Comparison of ENCODE assay signal across 8 cellular contexts in genomic region chr10:72259491-72260214, GRCh38. TPM values are rescaled to one million over a fixed set of nuclear protein-coding genes. Genes with fewer than 3 reads are reported as not detected.
DNase-seq lines count a peak whose midpoint lies in the region; ATAC-seq and TF ChIP-seq lines count a peak whose summit lies in the region.

No MANE protein-coding gene starts in this region.

- H3K27me3 ChIP-seq in A673 (replicated peaks; ENCODE audit: insufficient read depth, low read depth, low read length, poor library complexity) (no peaks in the 10 kb centered on the region), HCT116 (ENCODE audit: insufficient read depth, low read length) (no peaks in the 10 kb centered on the region), ascending aorta (no peaks in the 10 kb centered on the region), liver (ENCODE audit: control insufficient read depth in 4 of 4, insufficient read depth in 4 of 4, low read length in 3 of 4) (no peaks in the 10 kb centered on the region), tibial artery (no peaks in the 10 kb centered on the region)

- H3K4me3 ChIP-seq in A673 (ENCODE audit: low read depth, low read length, poor library complexity, severe bottlenecking): no peak overlapping the region
- no peak overlapping the region for H3K4me3 ChIP-seq in HCT116 (replicated peaks in 1 of 2; ENCODE audit: low read depth in 1 of 2, low read length in 2 of 2)
- H3K4me3 ChIP-seq in ascending aorta: no peak overlapping the region
- no peak overlapping the region for H3K4me3 ChIP-seq in liver (ENCODE audit: low read depth in 1 of 3, low read length in 3 of 3)
- no peak overlapping the region for H3K4me3 ChIP-seq in tibial artery

- no peak for TF ChIP-seq POLR2A in HCT116 (IDR thresholded peaks at IDR 0.05; ENCODE audit: borderline replicate concordance, extremely low read depth, insufficient read depth, insufficient read length)

- CTCF ChIA-PET in A673 (lab: Charles Lee): no interaction called here
- CTCF ChIA-PET in HCT116 (lab: Charles Lee): interaction anchor here (1.7 to 2.0 kb wide), 2 partner anchors 14 to 16 kb away, joined by 5 to 10 read pairs; partner anchors contain the start of gene DDIT4

- H2AFZ ChIP-seq in HCT116 (ENCODE audit: low read depth, low read length, poor library complexity, severe bottlenecking): no peak overlapping the region

- POLR2A ChIA-PET in A673 (lab: Charles Lee; ENCODE audit: low non-redundant PET): interaction anchor here (1.1 kb wide), 1 partner anchor 14 kb away, joined by 4 read pairs; the partner anchor contains the start of gene DDIT4
- POLR2A ChIA-PET in HCT116 (lab: Charles Lee): interaction anchor here (0.6 to 9.2 kb wide), 7 partner anchors 10 to 1803 kb away, joined by 3 to 166 read pairs (median 4); partner anchors contain the start of gene DDIT4

- 63% methylated on average over 4 of the region's 4 CpGs for WGBS in liver

- no peaks in the 10 kb centered on the region for H3K36me3 ChIP-seq in A673 (ENCODE audit: insufficient read depth, low read length, poor library complexity, severe bottlenecking)
- no peaks in the 10 kb centered on the region for H3K36me3 ChIP-seq in HCT116 (ENCODE audit: control insufficient read depth in 1 of 2, insufficient read depth in 2 of 2, low read length in 2 of 2)
- H3K36me3 ChIP-seq in ascending aorta: no peaks in the 10 kb centered on the region
- no peaks in the 10 kb centered on the region for H3K36me3 ChIP-seq in liver (ENCODE audit: control insufficient read depth in 4 of 4, insufficient read depth in 3 of 4, low read depth in 1 of 4, low read length in 3 of 4)
- no peaks in the 10 kb centered on the region for H3K36me3 ChIP-seq in tibial artery

- DNase-seq in A673 (ENCODE audit: low spot score) (peak; percentile 75), HCT116 (ENCODE audit: low read depth, low spot score) (no peak), ascending aorta (ENCODE audit: low spot score in 2 of 2) (no peak), tibial artery (no peak), GF-D8 (lab: John Stamatoyannopoulos, UW) (no peak), epidermal melanocyte (ENCODE audit: insufficient read length, low spot score) (no peak)
- DNase-seq in effector CD4-positive, alpha-beta T cell: no peak

- TF ChIP-seq CTCF in A673 (conservative IDR thresholded peaks at IDR 0.05; ENCODE audit: low read depth, low read length) (no peak), HCT116 (IDR thresholded peaks at IDR 0.05 in 2 of 3, conservative IDR thresholded peaks at IDR 0.05 in 1 of 3; ENCODE audit: borderline replicate concordance in 1 of 3, insufficient read depth in 1 of 3, low read depth in 2 of 3, low read length in 2 of 3) (no peak), ascending aorta (IDR thresholded peaks at IDR 0.05) (no peak), liver (IDR thresholded peaks at IDR 0.05; ENCODE audit: low read depth, low read length, missing input control) (no peak), tibial artery (IDR thresholded peaks at IDR 0.05) (no peak)

- no peaks in the 10 kb centered on the region for H4K20me1 ChIP-seq in HCT116 (ENCODE audit: insufficient read depth)

- intact Hi-C loops in A673 (cut with micrococcal nuclease; ENCODE audit: unreplicated experiment) (no loop called here), HCT116 (cut with micrococcal nuclease) (no loop called here), ascending aorta (cut with DNase I) (loop anchor here (1.0 kb wide), 1 partner anchor 13 kb away; no protein-coding TSS in a partner anchor), tibial artery (cut with DNase I; ENCODE audit: low total_unique reads) (no loop called here)

- H3K9me3 ChIP-seq in A673 (ENCODE audit: low read depth, low read length, poor library complexity, severe bottlenecking) (no peaks in the 10 kb centered on the region), HCT116 (ENCODE audit: control insufficient read depth in 1 of 2, insufficient read depth in 1 of 2, low read depth in 1 of 2, low read length in 2 of 2) (no peaks in the 10 kb centered on the region), ascending aorta (no peaks in the 10 kb centered on the region), liver (ENCODE audit: control insufficient read depth in 4 of 4, low read length in 3 of 4) (no peaks in the 10 kb centered on the region), tibial artery (no peaks in the 10 kb centered on the region)

- RAD21 ChIA-PET in HCT116 (lab: Charles Lee; ENCODE audit: low non-redundant PET in 1 of 2, low total read pairs in 2 of 2, uncharacterized antibody in 2 of 2, unreplicated experiment in 2 of 2): no interaction called here

- BruUV-seq in A673 (replicated peaks; lab: Mats Ljungman, UMichigan): no TSS peak
- BruUV-seq in HCT116 (replicated peaks; lab: Mats Ljungman, UMichigan): no TSS peak

- H3K79me2 ChIP-seq in HCT116 (ENCODE audit: insufficient read depth, low read length): no peaks in the 10 kb centered on the region

- no peak for ATAC-seq in HCT116

- H3K9me2 ChIP-seq in HCT116 (ENCODE audit: insufficient read depth): no peaks in the 10 kb centered on the region

- H3K9ac ChIP-seq in HCT116 (ENCODE audit: low read length) (peak overlapping the region; percentile 66; the same call in 1 of the 2 replicates), liver (ENCODE audit: low read depth in 1 of 2, low read length in 2 of 2) (peak overlapping the region; percentile 30 to 72)

- TF ChIP-seq RAD21 in HCT116 (IDR thresholded peaks at IDR 0.05; ENCODE audit: low read depth): no peak
- TF ChIP-seq RAD21 in liver (IDR thresholded peaks at IDR 0.05): no peak

- peaks cover 52% of the 10 kb centered on the region for H3K4me1 ChIP-seq in A673 (ENCODE audit: insufficient read depth, low read length, poor library complexity, severe bottlenecking)
- peaks cover 51 to 80% of the 10 kb centered on the region in 2 experiments for H3K4me1 ChIP-seq in HCT116 (ENCODE audit: control insufficient read depth in 1 of 2, insufficient read depth in 2 of 2, low read length in 2 of 2)
- H3K4me1 ChIP-seq in ascending aorta: peaks cover 36 to 53% of the 10 kb centered on the region in 2 donors
- H3K4me1 ChIP-seq in liver (ENCODE audit: control insufficient read depth in 4 of 4, insufficient read depth in 4 of 4, low read length in 3 of 4): peaks cover 17 to 47% (median 34%) of the 10 kb centered on the region in 4 donors
- H3K4me1 ChIP-seq in tibial artery: peaks cover 7 to 72% (median 57%) of the 10 kb centered on the region in 4 donors

- H3K4me2 ChIP-seq in HCT116 (ENCODE audit: low read length): peak overlapping the region; percentile 96

- H3K27ac ChIP-seq in A673 (ENCODE audit: low read depth, low read length, poor library complexity, severe bottlenecking): peak overlapping the region; percentile 86
- peak overlapping the region; percentile 86 for H3K27ac ChIP-seq in HCT116 (ENCODE audit: low read depth, low read length)
- peak overlapping the region; percentile 80 to 91 for H3K27ac ChIP-seq in ascending aorta
- H3K27ac ChIP-seq in liver (ENCODE audit: low read depth in 1 of 2, low read length in 2 of 2): peak overlapping the region; percentile 90 to 96
- peak overlapping the region; percentile 88 to 92 for H3K27ac ChIP-seq in tibial artery

TF ChIP-seq in HCT116, 20 proteins besides CTCF, POLR2A, EP300 and RAD21:
- TF ChIP-seq ZFX (IDR thresholded peaks at IDR 0.05) (0 out of 2 replicates have a peak, but pooled peaks have one; percentile 30), SP1 (IDR thresholded peaks at IDR 0.05; ENCODE audit: low read depth) (no peak)
TF ChIP-seq in HCT116: peak in this region for 1.

TF ChIP-seq in liver, 16 proteins besides CTCF, POLR2A, EP300 and RAD21:
- no peak for TF ChIP-seq NR2F2 (IDR thresholded peaks at IDR 0.05)
- TF ChIP-seq HNF4A (conservative IDR thresholded peaks at IDR 0.05): no peak
- TF ChIP-seq EGR1 (IDR thresholded peaks at IDR 0.05; ENCODE audit: low read depth in 2 of 2): no peak
- TF ChIP-seq HNF4G (IDR thresholded peaks at IDR 0.05): no peak
- no peak for TF ChIP-seq YY1 (IDR thresholded peaks at IDR 0.05)

RNA-seq across cellular contexts. Expression of gene DDIT4, which starts 14.1 kb away (rescaled TPM):
- 20.7 and 39.6 TPM in 2 replicates for total RNA-seq in A673 (2021)
- 462 TPM for total RNA-seq in HCT116 (2021; ENCODE audit: unreplicated experiment)
- 1,030 and 1,103 TPM in 2 replicates for polyA plus RNA-seq in HCT116 (2012)
- 394 TPM for total RNA-seq in ascending aorta
- 10 to 100 TPM; 18.4 to 39.9 TPM for total RNA-seq in liver
- polyA plus RNA-seq in liver: 10 to 100 TPM; 47.4 to 69.0 TPM

RNA-seq across cellular contexts. Expression of gene ASCC1, which starts 43.6 kb away (rescaled TPM):
- total RNA-seq in A673 (2021): 40.2 and 43.1 TPM in 2 replicates
- total RNA-seq in HCT116 (2021; ENCODE audit: unreplicated experiment): 34.5 TPM
- 21.8 and 28.4 TPM in 2 replicates for polyA plus RNA-seq in HCT116 (2012)
- 5.5 TPM for total RNA-seq in ascending aorta
- total RNA-seq in liver: 10 to 100 TPM in 1 of 2 donors, 1 to 10 TPM in 1; 6.9 to 11.0 TPM
- 10 to 100 TPM in 1 of 2 donors, 1 to 10 TPM in 1; 9.5 to 13.9 TPM for polyA plus RNA-seq in liver

RNA-seq across cellular contexts. Expression of gene ANAPC16, which starts 43.8 kb away (rescaled TPM):
- total RNA-seq in A673 (2021): 57.6 and 62.5 TPM in 2 replicates
- total RNA-seq in HCT116 (2021; ENCODE audit: unreplicated experiment): 71.1 TPM
- 64.1 and 72.3 TPM in 2 replicates for polyA plus RNA-seq in HCT116 (2012)
- total RNA-seq in ascending aorta: 22.8 TPM
- 10 to 100 TPM; 36.8 to 49.8 TPM for total RNA-seq in liver
- polyA plus RNA-seq in liver: 10 to 100 TPM; 61.3 to 96.3 TPM
